In the genomic region with DNA sequence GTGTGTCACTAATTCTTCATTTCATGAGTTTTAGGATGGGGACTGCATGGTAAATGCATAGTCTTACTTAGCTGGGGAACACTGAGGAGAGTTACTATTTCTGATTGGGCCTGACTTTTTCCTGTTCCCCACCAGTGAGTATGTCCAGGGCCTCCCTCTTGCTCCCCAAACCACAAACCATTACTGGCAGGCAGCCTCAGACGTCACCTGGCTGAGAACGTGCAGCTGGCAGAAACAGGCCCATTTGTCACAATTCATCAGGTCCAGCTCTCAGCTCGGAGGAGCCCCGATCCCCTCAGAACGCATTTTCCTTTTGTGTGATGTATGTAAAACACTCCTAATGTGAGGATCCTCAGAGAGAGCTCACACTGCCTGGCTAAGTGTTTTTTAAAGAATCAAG, we compare ENCODE assay signal across 29 cellular contexts.
"Had no signal": no experiment of that assay in that cellular context is flagged by ENCODE, and none has a peak within 500 bp of the region (broad histone marks: within the 10 kb centered on the region; RNA-seq: fewer than 3 reads in every experiment).

No MANE protein-coding gene starts in this region.

- H3K27ac ChIP-seq: adrenal gland, ascending aorta, gastroesophageal sphincter, pancreas, psoas muscle, right atrium auricular region, testis, WERI-Rb-1 had no signal

- H3K4me1 ChIP-seq: adrenal gland, ascending aorta, gastroesophageal sphincter, pancreas, psoas muscle, right atrium auricular region, testis had no signal

- DNase-seq: activated CD4-positive, alpha-beta T cell treated with anti-CD3 and anti-CD28 coated beads for 48 hours; activated CD4-positive, alpha-beta T cell treated with anti-CD3 and anti-CD28 coated beads, Interleukin-2, amount 50 U/mL, for 48 hours; activated CD8-positive, alpha-beta memory T cell treated with anti-CD3 and anti-CD28 coated beads for 24 hours; activated effector memory CD4-positive, alpha-beta T cell treated with Interleukin-2 at 50 U/mL for 16 hours; activated naive CD4-positive, alpha-beta T cell treated with Interleukin-2 at 50 U/mL for 16 hours; activated naive CD8-positive, alpha-beta T cell treated with anti-CD3 and anti-CD28 coated beads for 36 hours; adrenal gland; caudate nucleus; head of caudate nucleus; hippocampal formation; left colon; naive thymus-derived CD4-positive, alpha-beta T cell; nucleus accumbens; pancreas; psoas muscle; stimulated activated CD4-positive, alpha-beta T cell treated with anti-CD3 and anti-CD28 coated beads, Interleukin-2, amount 100 ng/mL, for 48 hours; stimulated activated naive CD8-positive, alpha-beta T cell treated with anti-CD3 and anti-CD28 coated beads, Interleukin-15, Interleukin-2, amounts not matched to agents 100 U/mL and 50 U/mL, for 24 hours; T1000; testis; trophoblast cell; WERI-Rb-1 had no signal

- H3K36me3 Mint-ChIP-seq: activated naive CD8-positive, alpha-beta T cell treated with anti-CD3 and anti-CD28 coated beads for 36 hours; mesothelial cell of epicardium; naive thymus-derived CD4-positive, alpha-beta T cell had no signal

- H3K9me3 Mint-ChIP-seq: activated naive CD8-positive, alpha-beta T cell treated with anti-CD3 and anti-CD28 coated beads for 36 hours; neural crest cell had no signal

- H3K36me3 ChIP-seq: adrenal gland, ascending aorta, gastroesophageal sphincter, pancreas, right atrium auricular region, WERI-Rb-1 had no signal

- H3K4me1 Mint-ChIP-seq: activated naive CD8-positive, alpha-beta T cell treated with anti-CD3 and anti-CD28 coated beads for 36 hours; mesothelial cell of epicardium; naive thymus-derived CD4-positive, alpha-beta T cell; neural crest cell had no signal

- FAIRE-seq: endothelial cell of umbilical vein, keratinocyte, pancreas, urothelium cell line had no signal

- H3K27ac Mint-ChIP-seq: activated naive CD8-positive, alpha-beta T cell treated with anti-CD3 and anti-CD28 coated beads for 36 hours; mesothelial cell of epicardium; naive thymus-derived CD4-positive, alpha-beta T cell had no signal

- H3K4me3 Mint-ChIP-seq: activated naive CD8-positive, alpha-beta T cell treated with anti-CD3 and anti-CD28 coated beads for 36 hours; mesothelial cell of epicardium; naive thymus-derived CD4-positive, alpha-beta T cell; neural crest cell had no signal

- H3K4me3 ChIP-seq: adrenal gland, ascending aorta, gastroesophageal sphincter, pancreas, psoas muscle, right atrium auricular region, testis had no signal

- H3K27me3 ChIP-seq: ascending aorta, pancreas, right atrium auricular region, testis had no signal

- H3K9me3 ChIP-seq: adrenal gland, ascending aorta, pancreas, psoas muscle, right atrium auricular region, testis had no signal
